ENCODE assay signal across 9 cellular contexts in the genomic region with DNA sequence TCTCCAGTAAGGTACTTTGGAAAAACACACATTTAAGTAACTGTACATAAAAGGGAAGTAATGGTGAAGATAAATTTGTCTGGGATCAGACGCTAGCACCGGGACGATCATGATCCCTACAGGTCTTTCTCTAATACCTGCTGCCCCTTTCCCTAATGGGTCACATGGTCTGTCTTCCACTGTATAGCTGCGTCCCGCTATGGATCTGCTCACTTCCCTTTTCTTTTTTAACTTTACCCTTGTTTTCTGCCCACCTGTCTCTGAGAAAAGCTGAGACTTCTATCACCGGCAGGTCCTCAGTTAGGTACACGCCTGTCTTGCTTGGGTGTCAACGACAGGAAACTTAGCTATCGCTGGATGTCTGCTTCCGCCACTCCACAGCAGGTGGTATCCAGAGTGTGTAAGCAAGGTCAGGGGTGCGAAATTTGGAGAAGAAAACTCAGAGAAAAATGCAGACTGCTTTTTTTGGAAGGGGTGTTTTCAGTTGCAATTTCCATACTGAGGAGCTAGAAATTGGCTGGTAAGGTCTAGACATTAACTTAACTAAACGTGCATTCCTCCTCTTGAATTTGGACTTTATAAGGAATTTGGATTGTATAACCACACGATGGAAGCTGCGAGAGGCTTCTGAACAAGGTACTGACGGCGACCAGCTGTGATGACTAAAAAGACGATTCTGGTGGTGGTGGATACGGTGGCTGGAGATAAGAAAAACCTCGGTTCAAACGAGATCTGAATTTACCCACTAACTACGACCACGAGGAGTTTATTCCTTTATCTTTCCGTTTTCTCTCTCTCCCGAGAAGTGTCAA. TPM values are rescaled to one million over a fixed set of nuclear protein-coding genes. Genes with fewer than 3 reads are reported as not detected.
DNase-seq lines count a peak whose midpoint lies in the region; ATAC-seq, FAIRE-seq and TF ChIP-seq lines count a peak whose summit lies in the region.
"Had no signal": no experiment of that assay in that cellular context is flagged by ENCODE, and none has a peak within 500 bp of the region (broad histone marks: within the 10 kb centered on the region; RNA-seq: fewer than 3 reads in every experiment).

No MANE protein-coding gene starts in this region.

- H4K20me1 ChIP-seq in endothelial cell of umbilical vein (replicated peaks; ENCODE audit: control insufficient read depth, extremely low read depth, insufficient read depth, low read length): no peaks in the 10 kb centered on the region

- peak overlapping the region; percentile 78 for H3K9ac ChIP-seq in endothelial cell of umbilical vein (replicated peaks; ENCODE audit: extremely low read depth, insufficient read depth, low read length)

- H3K27ac ChIP-seq in endothelial cell of umbilical vein (ENCODE audit: insufficient read depth, low read depth, low read length) (peak overlapping the region; percentile 70), neutrophil (peak overlapping the region; percentile 96)

- peaks cover 12% of the 10 kb centered on the region for H3K4me1 Mint-ChIP-seq in activated CD4-positive, alpha-beta T cell treated with anti-CD3 and anti-CD28 coated beads for 36 hours
- peaks cover 38% of the 10 kb centered on the region for H3K4me1 Mint-ChIP-seq in WTC11

- H3K27me3 ChIP-seq in endothelial cell of umbilical vein (ENCODE audit: control insufficient read depth in 2 of 2, insufficient read depth in 2 of 2, low read length in 2 of 2): no peaks in the 10 kb centered on the region
- H3K27me3 ChIP-seq in neutrophil: peaks cover 3% of the 10 kb centered on the region

- no peak for ATAC-seq in activated CD4-positive, alpha-beta T cell treated with anti-CD3 and anti-CD28 coated beads for 36 hours
- ATAC-seq in HG03354 (IDR thresholded peaks at IDR 0.05; ENCODE audit: poor library complexity, severe bottlenecking, unreplicated experiment): peak; percentile 21
- ATAC-seq in WTC11: no peak

- H3K36me3 ChIP-seq in endothelial cell of umbilical vein (ENCODE audit: control insufficient read depth in 2 of 2, extremely low read depth in 1 of 2, insufficient read depth in 2 of 2, low read length in 2 of 2) (no peaks in the 10 kb centered on the region), neutrophil (no peaks in the 10 kb centered on the region)

- DNase-seq in activated CD4-positive, alpha-beta T cell treated with anti-CD3 and anti-CD28 coated beads for 36 hours: peak; percentile 42
- DNase-seq in activated CD4-positive, alpha-beta T cell treated with anti-CD3 and anti-CD28 coated beads for 1 hour: no peak
- DNase-seq in WTC11 (ENCODE audit: low spot score) (no peak), endothelial cell of umbilical vein (ENCODE audit: low read depth, low spot score) (peak; percentile 2), NK-92 (lab: John Stamatoyannopoulos, UW; ENCODE audit: unreplicated experiment) (no peak), HK-2 (ENCODE audit: unreplicated experiment) (no peak)

- H3K4me1 ChIP-seq in endothelial cell of umbilical vein (ENCODE audit: control insufficient read depth, extremely low read depth, insufficient read depth, low read length): peaks cover 28% of the 10 kb centered on the region
- H3K4me1 ChIP-seq in neutrophil (ENCODE audit: control insufficient read depth in 1 of 2, insufficient read depth in 1 of 2, low read depth in 1 of 2, low read length in 1 of 2): peaks cover 34 to 36% of the 10 kb centered on the region in 2 experiments

- POLR2A ChIA-PET in activated CD4-positive, alpha-beta T cell treated with anti-CD3 and anti-CD28 coated beads for 36 hours (lab: Charles Lee): interaction anchor here (0.6 kb wide), 1 partner anchor 110 kb away, joined by 4 read pairs; no protein-coding TSS in a partner anchor
- POLR2A ChIA-PET in WTC11 (lab: Charles Lee) (interaction anchor here (0.7 kb wide), 2 partner anchors 74 to 282 kb away, joined by 3 read pairs; a partner anchor contains a TSS), endothelial cell of umbilical vein (lab: Charles Lee) (no interaction called here)

- peak overlapping the region; percentile 85 for H2AFZ ChIP-seq in endothelial cell of umbilical vein (ENCODE audit: low read depth, low read length)

- peak overlapping the region; percentile 90 for H3K4me3 Mint-ChIP-seq in activated CD4-positive, alpha-beta T cell treated with anti-CD3 and anti-CD28 coated beads for 36 hours
- H3K4me3 Mint-ChIP-seq in WTC11: peak overlapping the region; percentile 89
- H3K4me3 Mint-ChIP-seq: central memory CD8-positive, alpha-beta T cell had no signal

- CTCF ChIA-PET in activated CD4-positive, alpha-beta T cell treated with anti-CD3 and anti-CD28 coated beads for 36 hours (lab: Charles Lee): interaction anchor here (0.7 to 1.3 kb wide), 3 partner anchors 15 to 242 kb away, joined by 3 read pairs; no protein-coding TSS in a partner anchor
- CTCF ChIA-PET in WTC11 (lab: Charles Lee) (interaction anchor here (0.8 to 3.7 kb wide), 13 partner anchors 17 to 559 kb away, joined by 3 to 21 read pairs (median 4); a partner anchor contains a TSS), endothelial cell of umbilical vein (lab: Charles Lee) (interaction anchor here (1.0 kb wide), 1 partner anchor 279 kb away, joined by 4 read pairs; no protein-coding TSS in a partner anchor)

- no peaks in the 10 kb centered on the region for H3K27me3 Mint-ChIP-seq in activated CD4-positive, alpha-beta T cell treated with anti-CD3 and anti-CD28 coated beads for 36 hours
- no peaks in the 10 kb centered on the region; the same call in 1 of the 2 replicates for H3K27me3 Mint-ChIP-seq in WTC11 (ENCODE audit: low read depth)
- H3K27me3 Mint-ChIP-seq: central memory CD8-positive, alpha-beta T cell had no signal

- no peaks in the 10 kb centered on the region for H3K9me3 Mint-ChIP-seq in activated CD4-positive, alpha-beta T cell treated with anti-CD3 and anti-CD28 coated beads for 36 hours (ENCODE audit: low read depth)
- H3K9me3 Mint-ChIP-seq in WTC11: no peaks in the 10 kb centered on the region
- H3K9me3 Mint-ChIP-seq: central memory CD8-positive, alpha-beta T cell had no signal

- TF ChIP-seq POLR2A in endothelial cell of umbilical vein (IDR thresholded peaks at IDR 0.05; ENCODE audit: low read depth, low read length): no peak

- H3K36me3 Mint-ChIP-seq in activated CD4-positive, alpha-beta T cell treated with anti-CD3 and anti-CD28 coated beads for 36 hours (ENCODE audit: low read depth): no peaks in the 10 kb centered on the region
- H3K36me3 Mint-ChIP-seq in WTC11: no peaks in the 10 kb centered on the region

- TSS peak; percentile 75 for BruUV-seq in endothelial cell of umbilical vein (replicated peaks; lab: Mats Ljungman, UMichigan)

- no peak for TF ChIP-seq CTCF in WTC11 (IDR thresholded peaks at IDR 0.05)
- no peak for TF ChIP-seq CTCF in endothelial cell of umbilical vein (IDR thresholded peaks at IDR 0.05; ENCODE audit: extremely low read depth in 1 of 2, insufficient read depth in 1 of 2, low read depth in 1 of 2, low read length in 2 of 2)
- TF ChIP-seq CTCF in neutrophil (IDR thresholded peaks at IDR 0.05): no peak

- peak; percentile 55 for FAIRE-seq in endothelial cell of umbilical vein (lab: Jason Lieb, UNC)

- H3K9me3 ChIP-seq in endothelial cell of umbilical vein (replicated peaks; ENCODE audit: control insufficient read depth, insufficient read depth, low read length) (no peaks in the 10 kb centered on the region), neutrophil (no peaks in the 10 kb centered on the region)

- H3K9me1 ChIP-seq in endothelial cell of umbilical vein (replicated peaks; ENCODE audit: control insufficient read depth, extremely low read depth, insufficient read depth, low read length): no peaks in the 10 kb centered on the region

- intact Hi-C loops in activated CD4-positive, alpha-beta T cell treated with anti-CD3 and anti-CD28 coated beads for 36 hours (cut with DNase I, micrococcal nuclease): loop anchor here (5.0 to 10.0 kb wide), 3 partner anchors 394 to 1291 kb away; a partner anchor contains a TSS
- intact Hi-C loops in endothelial cell of umbilical vein (cut with micrococcal nuclease): no loop called here

- peaks cover 37% of the 10 kb centered on the region for H3K79me2 ChIP-seq in endothelial cell of umbilical vein (ENCODE audit: control insufficient read depth, insufficient read depth, low read length)

- peak overlapping the region; percentile 91 for H3K27ac Mint-ChIP-seq in activated CD4-positive, alpha-beta T cell treated with anti-CD3 and anti-CD28 coated beads for 36 hours
- peak overlapping the region; percentile 96 for H3K27ac Mint-ChIP-seq in WTC11

- H3K4me3 ChIP-seq in endothelial cell of umbilical vein (replicated peaks in 1 of 3; ENCODE audit: insufficient read depth in 1 of 3, low read depth in 1 of 3, low read length in 3 of 3) (peak overlapping the region; percentile 28 to 78 (median 71)), neutrophil (ENCODE audit: low read depth in 1 of 2, low read length in 1 of 2) (peak overlapping the region; percentile 76 to 96)

- dilution Hi-C loops in endothelial cell of umbilical vein (cut with MboI; ENCODE audit: extremely low pct_ligation_motif_present, low sequenced_read_pairs): no loop called here

- peak overlapping the region; percentile 85 for H3K4me2 ChIP-seq in endothelial cell of umbilical vein (ENCODE audit: insufficient read depth, low read length)

TF ChIP-seq in WTC11, 78 proteins besides CTCF, POLR2A, EP300 and RAD21 (continues in another document):
- TF ChIP-seq MXD4 (CRISPR knock-in tag; IDR thresholded peaks at IDR 0.05; ENCODE audit: borderline replicate concordance) (no peak), ZNF671 (CRISPR knock-in tag; IDR thresholded peaks at IDR 0.05) (no peak)

TF ChIP-seq in endothelial cell of umbilical vein, 7 proteins besides CTCF, POLR2A, EP300 and RAD21 (continues in another document):
- TF ChIP-seq, protein P1, sequence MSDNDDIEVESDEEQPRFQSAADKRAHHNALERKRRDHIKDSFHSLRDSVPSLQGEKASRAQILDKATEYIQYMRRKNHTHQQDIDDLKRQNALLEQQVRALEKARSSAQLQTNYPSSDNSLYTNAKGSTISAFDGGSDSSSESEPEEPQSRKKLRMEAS (IDR thresholded peaks at IDR 0.05; ENCODE audit: insufficient read depth, insufficient read length): no peak
- TF ChIP-seq FOS (IDR thresholded peaks at IDR 0.05; ENCODE audit: borderline replicate concordance, insufficient read depth, low read length): no peak
- no peak for TF ChIP-seq GATA2 (IDR thresholded peaks at IDR 0.05; ENCODE audit: insufficient read depth, insufficient read length, low read depth, low read length)
- no peak for TF ChIP-seq POLR2AphosphoS5 (IDR thresholded peaks at IDR 0.05; ENCODE audit: insufficient read depth, low read depth, low read length)

RNA-seq across cellular contexts. Expression of a gene that starts 1.1 kb away (rescaled TPM):
- 10 to 100 TPM; 26.5 to 27.4 TPM for total RNA-seq in activated CD4-positive, alpha-beta T cell treated with anti-CD3 and anti-CD28 coated beads for 36 hours
- total RNA-seq in WTC11 (2021) (40.7 to 48.9 TPM (median 45.3 TPM) in 3 replicates), endothelial cell of umbilical vein (29.1 and 32.1 TPM in 2 replicates)
- polyA plus RNA-seq in endothelial cell of umbilical vein: 7.0 and 8.8 TPM in 2 replicates
- 9.3 and 9.5 TPM in 2 replicates for polyA plus RNA-seq in endothelial cell of umbilical vein (2011; cell fraction: cytosol; rRNA removed)
- polyA plus RNA-seq in endothelial cell of umbilical vein (2011; cell fraction: nucleus; rRNA removed): 25.7 and 31.2 TPM in 2 replicates
- 15.1 and 21.2 TPM in 2 replicates for polyA plus RNA-seq in endothelial cell of umbilical vein (2012)
- polyA minus RNA-seq in endothelial cell of umbilical vein: 31.5 and 34.1 TPM in 2 replicates
- 42.2 TPM for polyA minus RNA-seq in endothelial cell of umbilical vein (2011; cell fraction: cytosol; rRNA and poly(A)+ RNA removed)
- polyA minus RNA-seq in endothelial cell of umbilical vein (2011; cell fraction: nucleus; rRNA and poly(A)+ RNA removed): 53.1 and 68.9 TPM in 2 replicates

Comparison
In these comparisons a context has a peak if more than half of its experiments do, and no peak if none do; other contexts are left out.
1. DNase-seq: peak in activated CD4-positive, alpha-beta T cell treated with anti-CD3 and anti-CD28 coated beads for 36 hours (single experiment) and endothelial cell of umbilical vein (single experiment); none in activated CD4-positive, alpha-beta T cell treated with anti-CD3 and anti-CD28 coated beads for 1 hour (single experiment), WTC11 (single experiment), NK-92 (single experiment) and HK-2 (single experiment).